In genomic region chr19:48393559-48394330, GRCh38 we compare ENCODE assay signal across 1 cellular context.
TF ChIP-seq lines count a peak whose summit lies in the region.

TSS of gene GRIN2D (plus strand) at chr19:48393668. CDS start at chr19:48398393, 4,725 bp downstream.

TF ChIP-seq in IMR-90, 13 proteins besides CTCF, POLR2A, EP300 and RAD21 (continued from another document):
- no peak for TF ChIP-seq RCOR1 (IDR thresholded peaks at IDR 0.05; ENCODE audit: insufficient replicate concordance, low read length)
- TF ChIP-seq BHLHE40 (IDR thresholded peaks at IDR 0.05; ENCODE audit: low read depth, low read length), result no peak
- no peak for TF ChIP-seq MXI1 (IDR thresholded peaks at IDR 0.05; ENCODE audit: borderline replicate concordance, low read depth, low read length)
- TF ChIP-seq CEBPB (IDR thresholded peaks at IDR 0.05; ENCODE audit: low read depth, low read length), result no peak
- TF ChIP-seq CHD1 (IDR thresholded peaks at IDR 0.05; ENCODE audit: low read depth, low read length), result no peak
- TF ChIP-seq MAZ (IDR thresholded peaks at IDR 0.05; ENCODE audit: borderline replicate concordance, low read depth, low read length), result no peak
TF ChIP-seq in IMR-90: peak in this region for 0.
